38 cellular contexts compared by ENCODE assay signal in the genomic region with DNA sequence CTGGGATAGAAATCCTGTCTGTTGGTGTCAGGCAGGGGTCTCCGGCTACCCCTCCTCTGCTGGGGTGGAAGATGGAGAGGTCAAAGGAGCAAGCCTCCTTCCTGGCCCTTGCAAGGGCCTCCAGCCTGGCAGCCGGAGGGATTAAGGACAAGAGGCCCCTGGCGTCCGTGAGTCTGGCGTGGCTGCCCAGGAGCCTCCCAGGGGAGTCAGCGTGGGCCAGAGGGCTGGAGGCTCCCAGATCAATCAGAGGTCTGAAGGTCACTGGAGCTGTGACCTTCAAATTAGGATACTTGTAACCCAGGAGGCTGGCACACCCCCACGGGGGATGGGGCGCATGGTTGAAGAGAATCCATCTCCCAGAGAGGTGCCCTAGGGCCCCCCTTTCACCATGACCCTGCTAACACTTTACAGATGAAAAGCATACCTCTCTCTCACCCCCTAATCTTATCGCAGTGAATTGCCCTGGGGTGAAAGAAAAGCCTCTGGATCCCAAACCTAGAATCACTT. TPM values are rescaled to one million over a fixed set of nuclear protein-coding genes. Genes with fewer than 3 reads are reported as not detected.
"Had no signal": no experiment of that assay in that cellular context is flagged by ENCODE, and none has a peak within 500 bp of the region (broad histone marks: within the 10 kb centered on the region; RNA-seq: fewer than 3 reads in every experiment).

No MANE protein-coding gene starts in this region.

- H3K27me3 ChIP-seq: body of pancreas, cardiac muscle cell, colonic mucosa had no signal

- H3K4me1 Mint-ChIP-seq: activated CD4-positive, alpha-beta memory T cell treated with anti-CD3 and anti-CD28 coated beads, Interleukin-2, amount 10 ng/mL, durations not matched to agents 7 days and 5 days; activated CD4-positive, alpha-beta T cell treated with anti-CD3 and anti-CD28 coated beads, Interleukin-2, amount 10 ng/mL, durations not matched to agents 7 days and 5 days; T-helper 17 cell; WTC11 had no signal

- H3K36me3 ChIP-seq: breast epithelium, cardiac muscle cell, colonic mucosa, esophagus squamous epithelium, gastroesophageal sphincter had no signal

- DNase-seq: activated CD4-positive, alpha-beta memory T cell treated with anti-CD3 and anti-CD28 coated beads, Interleukin-2, amount 10 ng/mL, durations not matched to agents 7 days and 5 days; activated CD4-positive, alpha-beta T cell treated with anti-CD3 and anti-CD28 coated beads for 1 hour; activated CD4-positive, alpha-beta T cell treated with anti-CD3 and anti-CD28 coated beads for 4 hours; activated CD4-positive, alpha-beta T cell treated with anti-CD3 and anti-CD28 coated beads, Interleukin-2, amount 10 ng/mL, durations not matched to agents 7 days and 5 days; activated CD4-positive, alpha-beta T cell treated with anti-CD3 and anti-CD28 coated beads, Interleukin-2, amount 50 U/mL, for 4 hours; activated CD8-positive, alpha-beta memory T cell treated with anti-CD3 and anti-CD28 coated beads, Interleukin-2, amount 50 U/mL, for 48 hours; activated effector memory CD4-positive, alpha-beta T cell treated with Interleukin-2 at 50 U/mL for 16 hours; activated gamma-delta T cell treated with Interleukin-2 at 50 U/mL for 16 hours; activated naive CD4-positive, alpha-beta T cell treated with anti-CD3 and anti-CD28 coated beads, Interleukin-2, amount 50 U/mL, for 16 hours; activated naive CD4-positive, alpha-beta T cell treated with Interleukin-2 at 50 U/mL for 16 hours; activated T-cell treated with anti-CD3 and anti-CD28 coated beads for 4 hours; activated T-cell treated with anti-CD3 and anti-CD28 coated beads, Interleukin-2, amount 50 U/mL, for 24 hours; activated T-cell treated with anti-CD3 and anti-CD28 coated beads, Interleukin-2, amount 50 U/mL, for 72 hours; amniotic stem cell; anterior cingulate cortex; body of pancreas; central memory CD4-positive, alpha-beta T cell; cerebellar nuclear complex; colonic mucosa; effector CD8-positive, alpha-beta T cell; esophagus squamous epithelium; foreskin melanocyte; head of caudate nucleus; T-helper 1 cell; T-helper 17 cell; T1000 had no signal

- H3K4me3 ChIP-seq: body of pancreas, breast epithelium, cardiac muscle cell, colonic mucosa, esophagus squamous epithelium, gastroesophageal sphincter had no signal

- H3K27ac ChIP-seq: body of pancreas, breast epithelium, cardiac muscle cell, colonic mucosa, epithelial cell of prostate, esophagus squamous epithelium, gastroesophageal sphincter had no signal

- H3K4me1 ChIP-seq: body of pancreas, breast epithelium, colonic mucosa, esophagus squamous epithelium, gastroesophageal sphincter had no signal

- H3K4me3 Mint-ChIP-seq: activated CD4-positive, alpha-beta memory T cell treated with anti-CD3 and anti-CD28 coated beads, Interleukin-2, amount 10 ng/mL, durations not matched to agents 7 days and 5 days; activated CD4-positive, alpha-beta T cell treated with anti-CD3 and anti-CD28 coated beads, Interleukin-2, amount 10 ng/mL, durations not matched to agents 7 days and 5 days; activated naive CD8-positive, alpha-beta T cell; activated T-cell treated with anti-CD3 and anti-CD28 coated beads, Interleukin-2, amount 50 U/mL, for 24 hours; activated T-cell treated with anti-CD3 and anti-CD28 coated beads, Interleukin-2, amount 50 U/mL, for 72 hours; T-helper 17 cell; T-helper 2 cell treated with Interferon-gamma antibody and Interleukin-4, amounts not matched to agents 5 μg/mL and 100 μg/mL, for 36 hours; WTC11 had no signal

- H3K27ac Mint-ChIP-seq: activated CD4-positive, alpha-beta memory T cell treated with anti-CD3 and anti-CD28 coated beads, Interleukin-2, amount 10 ng/mL, durations not matched to agents 7 days and 5 days; activated CD4-positive, alpha-beta T cell treated with anti-CD3 and anti-CD28 coated beads, Interleukin-2, amount 10 ng/mL, durations not matched to agents 7 days and 5 days; activated naive CD8-positive, alpha-beta T cell; activated T-cell treated with anti-CD3 and anti-CD28 coated beads, Interleukin-2, amount 50 U/mL, for 24 hours; activated T-cell treated with anti-CD3 and anti-CD28 coated beads, Interleukin-2, amount 50 U/mL, for 72 hours; T-helper 17 cell; T-helper 2 cell treated with Interferon-gamma antibody and Interleukin-4, amounts not matched to agents 5 μg/mL and 100 μg/mL, for 36 hours; WTC11 had no signal

- ATAC-seq: activated T-cell treated with anti-CD3 and anti-CD28 coated beads, Interleukin-2, amount 50 U/mL, for 72 hours; body of pancreas; gastroesophageal sphincter; T-helper 17 cell; WTC11 had no signal

- H3K27me3 Mint-ChIP-seq: activated CD4-positive, alpha-beta memory T cell treated with anti-CD3 and anti-CD28 coated beads, Interleukin-2, amount 10 ng/mL, durations not matched to agents 7 days and 5 days; activated CD4-positive, alpha-beta T cell treated with anti-CD3 and anti-CD28 coated beads, Interleukin-2, amount 10 ng/mL, durations not matched to agents 7 days and 5 days; activated T-cell treated with anti-CD3 and anti-CD28 coated beads, Interleukin-2, amount 50 U/mL, for 24 hours; T-helper 17 cell had no signal

- H3K9me3 ChIP-seq: colonic mucosa had no signal

RNA-seq across cellular contexts. Expression of a gene that starts 44.7 kb away (rescaled TPM):
- total RNA-seq: activated CD4-positive, alpha-beta memory T cell treated with anti-CD3 and anti-CD28 coated beads, Interleukin-2, amount 10 ng/mL, durations not matched to agents 7 days and 5 days; activated CD4-positive, alpha-beta T cell treated with anti-CD3 and anti-CD28 coated beads, Interleukin-2, amount 10 ng/mL, durations not matched to agents 7 days and 5 days; cardiac muscle cell; T-helper 17 cell had no signal
- polyA plus RNA-seq: cardiac muscle cell, endothelial cell of umbilical vein had no signal

RNA-seq across cellular contexts. Expression of a gene that starts 44.7 kb away (rescaled TPM):
- total RNA-seq: activated CD4-positive, alpha-beta memory T cell treated with anti-CD3 and anti-CD28 coated beads, Interleukin-2, amount 10 ng/mL, durations not matched to agents 7 days and 5 days; activated CD4-positive, alpha-beta T cell treated with anti-CD3 and anti-CD28 coated beads, Interleukin-2, amount 10 ng/mL, durations not matched to agents 7 days and 5 days; activated T-cell treated with anti-CD3 and anti-CD28 coated beads, Interleukin-2, amount 50 U/mL, for 72 hours; cardiac muscle cell; colonic mucosa; dermis microvascular lymphatic vessel endothelial cell; endothelial cell of umbilical vein; fibroblast of lung; fibroblast of villous mesenchyme; glomerular endothelial cell; T-helper 17 cell; WTC11 had no signal
- polyA plus RNA-seq: cardiac muscle cell, endothelial cell of umbilical vein, fibroblast of lung had no signal
